8 cellular contexts compared by ENCODE assay signal in the genomic region with DNA sequence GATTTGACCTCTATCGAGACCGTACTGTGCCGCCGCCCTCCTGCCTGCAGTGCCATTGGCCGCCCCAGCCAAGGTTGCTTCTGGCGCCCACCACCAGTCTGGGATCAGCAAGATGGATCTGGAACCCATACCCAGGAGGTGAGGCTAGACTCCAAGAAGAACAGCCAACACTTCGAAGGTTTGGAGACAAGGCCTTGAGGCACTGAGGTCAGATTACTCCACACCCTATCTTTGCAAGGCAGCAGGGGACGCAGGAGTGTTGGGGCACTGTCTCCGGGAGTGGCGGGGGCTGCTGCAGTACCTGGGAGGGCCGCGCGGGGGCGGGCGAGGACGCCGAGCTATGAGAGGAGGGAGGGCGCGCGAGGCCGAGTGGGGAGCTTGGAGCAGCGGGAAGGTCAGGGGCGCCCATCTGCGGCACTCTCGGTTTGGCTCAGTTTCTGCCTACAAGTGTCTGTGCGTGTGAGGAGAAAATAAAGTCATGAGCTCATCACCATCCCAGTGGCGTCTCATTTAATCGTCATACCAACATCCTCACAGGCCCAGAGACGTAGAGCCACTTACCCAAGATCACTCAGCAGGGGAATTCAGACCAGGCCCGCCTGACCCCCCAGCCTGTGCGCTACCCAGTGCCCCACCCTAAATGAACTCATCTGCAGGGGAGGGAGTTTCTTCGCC. TPM values are rescaled to one million over a fixed set of nuclear protein-coding genes. Genes with fewer than 3 reads are reported as not detected.
DNase-seq lines count a peak whose midpoint lies in the region; ATAC-seq, FAIRE-seq and TF ChIP-seq lines count a peak whose summit lies in the region.

No MANE protein-coding gene starts in this region.

- H3K79me2 ChIP-seq in DOHH2 (ENCODE audit: control insufficient read depth, low read length): no peaks in the 10 kb centered on the region

- H3K4me1 Mint-ChIP-seq in MCF 10A (ENCODE audit: insufficient read depth, unreplicated experiment): no peaks in the 10 kb centered on the region

- POLR2A ChIA-PET in MCF 10A (lab: Yijun Ruan, JAX): interaction anchor here (0.7 kb wide), 1 partner anchor 24 kb away, joined by 4 read pairs; no protein-coding TSS in a partner anchor

- H3K4me2 ChIP-seq in DOHH2 (ENCODE audit: low read length): peak overlapping the region; percentile 56

- no peak for ATAC-seq in HG03469 (IDR thresholded peaks at IDR 0.05; ENCODE audit: unreplicated experiment)

- intact Hi-C loops in MCF 10A (cut with micrococcal nuclease) (no loop called here), kidney (cut with DNase I) (no loop called here)

- FAIRE-seq in kidney (lab: Jason Lieb, UNC): no peak

- H3K4me3 ChIP-seq in DOHH2 (ENCODE audit: low read length) (peak overlapping the region; percentile 25; the same call in 1 of the 2 replicates), WERI-Rb-1 (ENCODE audit: low read depth, low read length) (no peak overlapping the region), kidney (ENCODE audit: low read length in 2 of 2) (no peak overlapping the region)

- H3K27me3 ChIP-seq in DOHH2 (ENCODE audit: control insufficient read depth, low read length) (peaks cover 26% of the 10 kb centered on the region; the same call in 1 of the 2 replicates), WERI-Rb-1 (ENCODE audit: insufficient read depth, low read depth, severe bottlenecking) (no peaks in the 10 kb centered on the region)

- CTCF ChIA-PET in MCF 10A (lab: Yijun Ruan, JAX): interaction anchor here (0.6 to 21.3 kb wide), 26 partner anchors 8 to 266 kb away, joined by 3 to 774 read pairs (median 4); no protein-coding TSS in a partner anchor

- no peaks in the 10 kb centered on the region for H3K9me3 Mint-ChIP-seq in MCF 10A (ENCODE audit: unreplicated experiment)

- BruUV-seq in MCF 10A (replicated peaks; lab: Mats Ljungman, UMichigan): no TSS peak

- TF ChIP-seq CTCF in DOHH2 (IDR thresholded peaks at IDR 0.05; ENCODE audit: low read depth, low read length, poor library complexity, severe bottlenecking): peak; percentile 96
- TF ChIP-seq CTCF in WERI-Rb-1 (IDR thresholded peaks at IDR 0.05; ENCODE audit: low read depth, low read length): peak; percentile 88
- peak; percentile 98 for TF ChIP-seq CTCF in MCF 10A (IDR thresholded peaks at IDR 0.05; ENCODE audit: unreplicated experiment)
- TF ChIP-seq CTCF in kidney (IDR thresholded peaks at IDR 0.05; ENCODE audit: borderline replicate concordance, extremely low read depth, insufficient read depth): peak; percentile 79

- H3K36me3 ChIP-seq in DOHH2 (ENCODE audit: control insufficient read depth, low read length) (no peaks in the 10 kb centered on the region), WERI-Rb-1 (no peaks in the 10 kb centered on the region), kidney (ENCODE audit: control insufficient read depth in 1 of 2, insufficient read depth in 2 of 2, low read length in 2 of 2) (no peaks in the 10 kb centered on the region)

- no peak overlapping the region for H3K27ac Mint-ChIP-seq in MCF 10A (ENCODE audit: low read depth, unreplicated experiment)

- no peaks in the 10 kb centered on the region for H4K20me1 ChIP-seq in DOHH2 (ENCODE audit: control insufficient read depth, insufficient read depth, low read depth, low read length)

- no peak overlapping the region for H3K27ac ChIP-seq in DOHH2 (ENCODE audit: low read depth, low read length)
- H3K27ac ChIP-seq in WERI-Rb-1: no peak overlapping the region
- H3K27ac ChIP-seq in kidney (ENCODE audit: low read depth in 2 of 2, low read length in 2 of 2): no peak overlapping the region

- H3K9me3 ChIP-seq in DOHH2 (ENCODE audit: control insufficient read depth, insufficient read depth, low read length) (no peaks in the 10 kb centered on the region), WERI-Rb-1 (ENCODE audit: severe bottlenecking) (no peaks in the 10 kb centered on the region), kidney (ENCODE audit: control insufficient read depth in 1 of 2, low read length in 2 of 2) (no peaks in the 10 kb centered on the region)

- H3K4me3 Mint-ChIP-seq in MCF 10A (ENCODE audit: unreplicated experiment): no peak overlapping the region

- H3K36me3 Mint-ChIP-seq in MCF 10A (ENCODE audit: insufficient read depth, unreplicated experiment): no peaks in the 10 kb centered on the region

- H3K27me3 Mint-ChIP-seq in MCF 10A (ENCODE audit: insufficient read depth, unreplicated experiment): peaks cover 54% of the 10 kb centered on the region

- H3K9ac ChIP-seq in kidney (ENCODE audit: low read length in 2 of 2): no peak overlapping the region

- H3F3A ChIP-seq in DOHH2 (ENCODE audit: control insufficient read depth, insufficient read depth): no peaks in the 10 kb centered on the region

- DNase-seq in GOT3 (lab: John Stamatoyannopoulos, UW): peak; percentile 62
- DNase-seq in NAMALWA (ENCODE audit: low spot score): peak; percentile 80
- DNase-seq in WERI-Rb-1: peak; percentile 88
- peak; percentile 67 for DNase-seq in MCF 10A (ENCODE audit: unreplicated experiment)
- peak; percentile 90 for DNase-seq in kidney
- peak; percentile 82 for DNase-seq in stimulated activated CD4-positive, alpha-beta T cell treated with anti-CD3 and anti-CD28 coated beads, Interleukin-4, amount 100 ng/mL, for 24 hours

- H3K4me1 ChIP-seq in DOHH2 (ENCODE audit: control insufficient read depth, low read length): peaks cover 5% of the 10 kb centered on the region
- H3K4me1 ChIP-seq in kidney (ENCODE audit: control insufficient read depth in 1 of 2, insufficient read depth in 1 of 2, low read depth in 1 of 2, low read length in 2 of 2): peaks cover 0 to 4% of the 10 kb centered on the region in 2 donors

- H3K9me2 ChIP-seq in DOHH2 (replicated peaks; ENCODE audit: control insufficient read depth, low read length): no peaks in the 10 kb centered on the region

RNA-seq across cellular contexts. Expression of a gene that starts 20.5 kb away (rescaled TPM):
- total RNA-seq in MCF 10A (2022): not detected in 2 replicates
- total RNA-seq in kidney: 0.13 TPM
- 0.09 TPM for polyA plus RNA-seq in kidney (ENCODE audit: insufficient read depth, low read depth, low replicate concordance)
